ENCODE assay signal across 8 cellular contexts in genomic region chr11:64778473-64779298, GRCh38. TPM values are rescaled to one million over a fixed set of nuclear protein-coding genes. Genes with fewer than 3 reads are reported as not detected.
A peak's percentile ranks its signal among the peaks of the same experiment; 100 is the strongest.
DNase-seq lines count a peak whose midpoint lies in the region; ATAC-seq, FAIRE-seq and TF ChIP-seq lines count a peak whose summit lies in the region.

TSS of gene SF1 (minus strand) at chr11:64778542. CDS start at chr11:64778392, 150 bp downstream.

- peaks cover 34 to 44% of the 10 kb centered on the region in 2 donors for H3K4me1 Mint-ChIP-seq in natural killer cell treated with Interleukin-12 subunit alpha and Interleukin-12 subunit beta and Interleukin-15 and Interleukin-18, amount 100 ng/mL, for 72 hours (ENCODE audit: low read depth in 2 of 2)

- TF ChIP-seq CTCF in Loucy (conservative IDR thresholded peaks at IDR 0.05; ENCODE audit: low read length): no peak
- no peak for TF ChIP-seq CTCF in fibroblast of pulmonary artery (IDR thresholded peaks at IDR 0.05; ENCODE audit: low read length, missing control alignments)

- H3K9ac ChIP-seq in Loucy (ENCODE audit: low read depth, low read length, poor library complexity, severe bottlenecking): peak within 1 kb of the TSS; percentile 93

- FAIRE-seq in H54 (lab: Jason Lieb, UNC): peak; percentile 82

- peak within 1 kb of the TSS; percentile 91 for H3K4me3 Mint-ChIP-seq in natural killer cell treated with Interleukin-12 subunit alpha and Interleukin-12 subunit beta and Interleukin-15 and Interleukin-18, amount 100 ng/mL, for 72 hours

- H3K9me3 Mint-ChIP-seq in natural killer cell treated with Interleukin-12 subunit alpha and Interleukin-12 subunit beta and Interleukin-15 and Interleukin-18, amount 100 ng/mL, for 72 hours: no peaks in the 10 kb centered on the region

- TF ChIP-seq POLR2A in H54 (IDR thresholded peaks at IDR 0.05; ENCODE audit: low read depth, low read length) (peak; percentile 89), Raji (IDR thresholded peaks at IDR 0.05; ENCODE audit: insufficient read depth, low read depth, low read length) (peak; percentile 92)

- H3K9me3 ChIP-seq in Loucy (ENCODE audit: insufficient read depth, low read depth, low read length): no peaks in the 10 kb centered on the region

- no peaks in the 10 kb centered on the region for H3K27me3 Mint-ChIP-seq in natural killer cell treated with Interleukin-12 subunit alpha and Interleukin-12 subunit beta and Interleukin-15 and Interleukin-18, amount 100 ng/mL, for 72 hours

- H3K27me3 ChIP-seq in Loucy (ENCODE audit: insufficient read depth, low read length, poor library complexity, severe bottlenecking): no peaks in the 10 kb centered on the region

- H3K27ac Mint-ChIP-seq in natural killer cell treated with Interleukin-12 subunit alpha and Interleukin-12 subunit beta and Interleukin-15 and Interleukin-18, amount 100 ng/mL, for 72 hours: peak within 1 kb of the TSS; percentile 98 to 100

- H2AFZ ChIP-seq in Loucy (ENCODE audit: low read length): peak within 1 kb of the TSS; percentile 74

- peaks cover 35% of the 10 kb centered on the region for H3K36me3 Mint-ChIP-seq in natural killer cell treated with Interleukin-12 subunit alpha and Interleukin-12 subunit beta and Interleukin-15 and Interleukin-18, amount 100 ng/mL, for 72 hours

- DNase-seq in ELF-1 (ENCODE audit: low read depth, low spot score) (peak; percentile 100), H54 (ENCODE audit: insufficient read length, low spot score) (peak; percentile 97), fibroblast of pulmonary artery (ENCODE audit: low read depth) (peak; percentile 100)
- DNase-seq in activated T-helper 9 cell treated with anti-CD3 and anti-CD28 coated beads, Interleukin-2, amount 50 U/mL, for 16 hours (ENCODE audit: low read depth): peak; percentile 98
- DNase-seq in natural killer cell treated with Interleukin-12 subunit alpha and Interleukin-12 subunit beta and Interleukin-15 and Interleukin-18, amount 100 ng/mL, for 72 hours (ENCODE audit: low spot score): peak; percentile 100
- DNase-seq in stimulated activated naive CD8-positive, alpha-beta T cell treated with anti-CD3 and anti-CD28 coated beads, Interleukin-15, Interleukin-2, amounts not matched to agents 100 U/mL and 50 U/mL, for 24 hours: peak; percentile 98

- peaks cover 35% of the 10 kb centered on the region for H3K36me3 ChIP-seq in Loucy (ENCODE audit: insufficient read depth, low read length)

- peaks cover 5% of the 10 kb centered on the region; the same call in 1 of the 2 replicates for H3F3A ChIP-seq in Loucy (ENCODE audit: low read depth)

- H3K9me2 ChIP-seq in Loucy (replicated peaks; ENCODE audit: low read depth, low read length): no peaks in the 10 kb centered on the region

- peaks cover 38% of the 10 kb centered on the region for H4K20me1 ChIP-seq in Loucy (ENCODE audit: insufficient read depth, low read length, poor library complexity, severe bottlenecking)

- H3K79me2 ChIP-seq in Loucy (ENCODE audit: insufficient read depth, low read length): peaks cover 50% of the 10 kb centered on the region

- H3K4me1 ChIP-seq in Loucy (ENCODE audit: insufficient read depth, low read length, poor library complexity, severe bottlenecking): peaks cover 46% of the 10 kb centered on the region

- ATAC-seq in natural killer cell treated with Interleukin-12 subunit alpha and Interleukin-12 subunit beta and Interleukin-15 and Interleukin-18, amount 100 ng/mL, for 72 hours: peak; percentile 93 to 94
- peak; percentile 94 for ATAC-seq in stimulated activated naive CD8-positive, alpha-beta T cell treated with anti-CD3 and anti-CD28 coated beads, Interleukin-15, Interleukin-2, amounts not matched to agents 100 U/mL and 50 U/mL, for 24 hours

- peak within 1 kb of the TSS; percentile 92 for H3K4me2 ChIP-seq in Loucy (ENCODE audit: low read depth, low read length, poor library complexity, severe bottlenecking)

- H3K4me3 ChIP-seq in Loucy (ENCODE audit: low read length, poor library complexity, severe bottlenecking) (peak within 1 kb of the TSS; percentile 91), fibroblast of pulmonary artery (replicated peaks; ENCODE audit: low read depth, low read length) (peak within 1 kb of the TSS; percentile 90)

RNA-seq across cellular contexts. Expression of gene SF1, which starts in this region (rescaled TPM):
- 100 to 1,000 TPM; 376 to 425 TPM for total RNA-seq in natural killer cell treated with Interleukin-12 subunit alpha and Interleukin-12 subunit beta and Interleukin-15 and Interleukin-18, amount 100 ng/mL, for 72 hours

Comparison
In these comparisons a context has a peak if more than half of its experiments do, and no peak if none do; other contexts are left out.
1. Peak in every context shown above with its lines: DNase-seq, ATAC-seq and H3K4me3 ChIP-seq.